7 cellular contexts compared by ENCODE assay signal in genomic region chr5:30347858-30348257, GRCh38.
"Had no signal": no experiment of that assay in that cellular context is flagged by ENCODE, and none has a peak within 500 bp of the region (broad histone marks: within the 10 kb centered on the region; RNA-seq: fewer than 3 reads in every experiment).

No MANE protein-coding gene starts in this region.

- H3K4me3 ChIP-seq: GM23338, HAP-1 had no signal

- H3K4me2 ChIP-seq: GM23338 had no signal

- H3K4me1 ChIP-seq: HAP-1 had no signal

- H3K27ac ChIP-seq: HL-60 had no signal

- H3K36me3 ChIP-seq: HAP-1 had no signal

- ATAC-seq: GM23338, HCT116, HepG2 had no signal

- DNase-seq: H7, HFFc6 had no signal

- H3K9me3 ChIP-seq: HAP-1 had no signal

- H2AFZ ChIP-seq: GM23338 had no signal
